8 cellular contexts compared by ENCODE assay signal in the genomic region with DNA sequence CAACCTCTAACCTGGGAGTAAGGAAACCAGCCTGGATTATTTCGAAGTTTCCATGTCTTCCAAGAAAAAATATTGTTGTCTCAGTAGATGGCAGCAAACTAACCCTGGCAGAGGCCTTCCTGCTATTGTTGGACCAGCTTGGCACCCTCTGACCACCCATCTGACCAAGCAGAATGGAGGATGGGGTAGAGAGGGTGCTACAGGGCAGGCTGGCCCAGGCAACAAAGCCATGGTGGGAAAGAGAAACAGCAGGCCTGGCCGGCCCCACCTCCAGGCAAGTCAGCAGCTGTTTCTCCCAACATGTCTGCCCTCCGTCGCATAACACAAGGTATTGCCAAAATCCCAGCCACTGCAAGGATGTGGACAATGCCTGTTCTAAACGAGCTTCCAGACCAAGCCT.
DNase-seq lines count a peak whose midpoint lies in the region; FAIRE-seq and TF ChIP-seq lines count a peak whose summit lies in the region.

No MANE protein-coding gene starts in this region.

- H3K36me3 Mint-ChIP-seq in astrocyte (ENCODE audit: low read depth, unreplicated experiment): peaks cover 10% of the 10 kb centered on the region
- H3K36me3 Mint-ChIP-seq in immature natural killer cell: peaks cover 0 to 3% (median 0%) of the 10 kb centered on the region in 3 donors

- H4K20me1 ChIP-seq in astrocyte (ENCODE audit: insufficient read depth, low read length): peaks cover 39% of the 10 kb centered on the region

- H3K9me3 Mint-ChIP-seq in astrocyte (ENCODE audit: unreplicated experiment) (no peaks in the 10 kb centered on the region), immature natural killer cell (peaks cover 0 to 2% (median 0%) of the 10 kb centered on the region in 6 donors)

- H3K4me3 Mint-ChIP-seq in astrocyte (ENCODE audit: unreplicated experiment) (no peak overlapping the region), immature natural killer cell (peak overlapping the region; percentile 79 to 90 (median 83))

- no peak overlapping the region for H2AFZ ChIP-seq in astrocyte (ENCODE audit: low read depth, low read length)

- H3K79me2 ChIP-seq in astrocyte (ENCODE audit: insufficient read depth, low read length): peaks cover 12% of the 10 kb centered on the region

- no peaks in the 10 kb centered on the region for H3K36me3 ChIP-seq in astrocyte (ENCODE audit: insufficient read depth, low read length)

- H3K27me3 Mint-ChIP-seq in astrocyte (ENCODE audit: low read depth, unreplicated experiment) (no peaks in the 10 kb centered on the region), immature natural killer cell (ENCODE audit: low read depth in 3 of 3) (peaks cover 55 to 57% (median 56%) of the 10 kb centered on the region in 3 donors)

- DNase-seq in NCI-H2196 (lab: John Stamatoyannopoulos, UW; ENCODE audit: unreplicated experiment) (peak; percentile 33), NCI-H2196 treated with DMSO at 0.1 percent for 48 hours (lab: John Stamatoyannopoulos, UW; ENCODE audit: unreplicated experiment) (no peak), astrocyte (ENCODE audit: low read depth) (no peak), immature natural killer cell (no peak), substantia nigra (lab: John Stamatoyannopoulos, UW) (peak in 33 of 49 donors; percentile 27 to 79 (median 61)), cerebellar nuclear complex (lab: John Stamatoyannopoulos, UW) (no peak), A172 (ENCODE audit: low spot score) (no peak)
- DNase-seq in activated effector memory CD4-positive, alpha-beta T cell treated with anti-CD3 and anti-CD28 coated beads, Interleukin-2, amount 50 U/mL, for 16 hours: no peak

- H3K9ac ChIP-seq in astrocyte (ENCODE audit: low read length): no peak overlapping the region

- H3K27ac ChIP-seq in astrocyte (ENCODE audit: low read depth, low read length) (no peak overlapping the region), substantia nigra (ENCODE audit: low read depth, low read length, poor library complexity, severe bottlenecking) (peak overlapping the region; percentile 98)

- H3K27me3 ChIP-seq in astrocyte (ENCODE audit: insufficient read depth, low read length): no peaks in the 10 kb centered on the region

- H3K9me3 ChIP-seq in astrocyte (ENCODE audit: insufficient read depth, low read depth, low read length): no peaks in the 10 kb centered on the region

- no peak for FAIRE-seq in astrocyte (lab: Jason Lieb, UNC)

- no peak overlapping the region for H3K4me3 ChIP-seq in astrocyte (ENCODE audit: insufficient read depth, low read depth, low read length)

- H3K4me1 Mint-ChIP-seq in astrocyte (ENCODE audit: low read depth, unreplicated experiment) (peaks cover 38% of the 10 kb centered on the region), immature natural killer cell (peaks cover 96 to 97% of the 10 kb centered on the region in 2 donors)

- no peak for TF ChIP-seq CTCF in astrocyte (IDR thresholded peaks at IDR 0.05; ENCODE audit: insufficient read depth, low read depth, low read length)

- no peak overlapping the region for H3K27ac Mint-ChIP-seq in astrocyte (ENCODE audit: unreplicated experiment)
- H3K27ac Mint-ChIP-seq in immature natural killer cell: peak overlapping the region; percentile 99 to 100 (median 100)

- H3K4me2 ChIP-seq in astrocyte (ENCODE audit: low read length): peak overlapping the region; percentile 34

- peaks cover 40% of the 10 kb centered on the region for H3K4me1 ChIP-seq in astrocyte (ENCODE audit: insufficient read depth, low read length)

Comparison
In these comparisons a context has a peak if more than half of its experiments do, and no peak if none do; other contexts are left out.
1. DNase-seq: peak in NCI-H2196 (single experiment) and substantia nigra (33 of 49); none in NCI-H2196 treated with DMSO at 0.1 percent for 48 hours (single experiment), astrocyte (single experiment), immature natural killer cell (0 of 3), activated effector memory CD4-positive, alpha-beta T cell treated with anti-CD3 and anti-CD28 coated beads, Interleukin-2, amount 50 U/mL, for 16 hours (single experiment), cerebellar nuclear complex (0 of 2) and A172 (single experiment).